In genomic region chr3:136703429-136703828, GRCh38 we compare ENCODE assay signal across 1 cellular context.
TF ChIP-seq lines count a peak whose summit lies in the region.

No MANE protein-coding gene starts in this region.

TF ChIP-seq in K562, 482 proteins besides CTCF, POLR2A, EP300 and RAD21 (continued from another document and continues in another):
- TF ChIP-seq ID3 (CRISPR knock-in tag; IDR thresholded peaks at IDR 0.05) (no peak), ID3 (tag; IDR thresholded peaks at IDR 0.05) (no peak), MEIS2 (IDR thresholded peaks at IDR 0.05; ENCODE audit: partially characterized antibody) (peak; percentile 70), CUX1 (CRISPR knock-in tag; IDR thresholded peaks at IDR 0.05) (no peak), CXXC5 (CRISPR knock-in tag; IDR thresholded peaks at IDR 0.05) (no peak), SOX6 (IDR thresholded peaks at IDR 0.05) (peak; percentile 44; the same call in 1 of the 2 replicates), DEAF1 (CRISPR knock-in tag; IDR thresholded peaks at IDR 0.05) (no peak), DPF2 (IDR thresholded peaks at IDR 0.05) (0 out of 2 replicates have a peak, but pooled peaks have one; percentile 25), NFIX (CRISPR knock-in tag; IDR thresholded peaks at IDR 0.05; ENCODE audit: low read depth) (no peak), FOS (IDR thresholded peaks at IDR 0.05; ENCODE audit: extremely low read depth, insufficient read length) (no peak), LEF1 (IDR thresholded peaks at IDR 0.05) (no peak), RBM14 (IDR thresholded peaks at IDR 0.05; ENCODE audit: borderline replicate concordance, insufficient read depth, low read depth, low read length) (no peak), TFAM (CRISPR knock-in tag; conservative IDR thresholded peaks at IDR 0.05) (no peak), ZNF507 (tag; conservative IDR thresholded peaks at IDR 0.05) (peak; percentile 63; the same call in 1 of the 2 replicates), DMBX1 (CRISPR knock-in tag; IDR thresholded peaks at IDR 0.05; ENCODE audit: borderline replicate concordance) (no peak), SAFB (IDR thresholded peaks at IDR 0.05; ENCODE audit: borderline replicate concordance, low read depth, low read length) (no peak), BRD9 (IDR thresholded peaks at IDR 0.05; ENCODE audit: low read depth, partially characterized antibody) (no peak), RFX1 (IDR thresholded peaks at IDR 0.05) (no peak), KAT8 (IDR thresholded peaks at IDR 0.05; ENCODE audit: low read depth) (no peak), ZBTB12 (CRISPR knock-in tag; IDR thresholded peaks at IDR 0.05) (no peak), HMBOX1 (IDR thresholded peaks at IDR 0.05) (peak; percentile 36; the same call in 1 of the 2 replicates), SMARCE1 (IDR thresholded peaks at IDR 0.05) (peak; percentile 21; the same call in 1 of the 2 replicates), FOXM1 (IDR thresholded peaks at IDR 0.05; ENCODE audit: low read depth) (peak; percentile 42; the same call in 1 of the 2 replicates), FOXM1 (CRISPR knock-in tag; IDR thresholded peaks at IDR 0.05; ENCODE audit: low read depth) (no peak), KDM5B (IDR thresholded peaks at IDR 0.05; ENCODE audit: insufficient replicate concordance, low read depth, low read length) (no peak), FOXA1 (IDR thresholded peaks at IDR 0.05; ENCODE audit: borderline replicate concordance) (no peak)
- TF ChIP-seq, protein P1, sequence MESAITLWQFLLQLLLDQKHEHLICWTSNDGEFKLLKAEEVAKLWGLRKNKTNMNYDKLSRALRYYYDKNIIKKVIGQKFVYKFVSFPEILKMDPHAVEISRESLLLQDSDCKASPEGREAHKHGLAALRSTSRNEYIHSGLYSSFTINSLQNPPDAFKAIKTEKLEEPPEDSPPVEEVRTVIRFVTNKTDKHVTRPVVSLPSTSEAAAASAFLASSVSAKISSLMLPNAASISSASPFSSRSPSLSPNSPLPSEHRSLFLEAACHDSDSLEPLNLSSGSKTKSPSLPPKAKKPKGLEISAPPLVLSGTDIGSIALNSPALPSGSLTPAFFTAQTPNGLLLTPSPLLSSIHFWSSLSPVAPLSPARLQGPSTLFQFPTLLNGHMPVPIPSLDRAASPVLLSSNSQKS (CRISPR knock-in tag; IDR thresholded peaks at IDR 0.05): no peak
- TF ChIP-seq, protein P2, sequence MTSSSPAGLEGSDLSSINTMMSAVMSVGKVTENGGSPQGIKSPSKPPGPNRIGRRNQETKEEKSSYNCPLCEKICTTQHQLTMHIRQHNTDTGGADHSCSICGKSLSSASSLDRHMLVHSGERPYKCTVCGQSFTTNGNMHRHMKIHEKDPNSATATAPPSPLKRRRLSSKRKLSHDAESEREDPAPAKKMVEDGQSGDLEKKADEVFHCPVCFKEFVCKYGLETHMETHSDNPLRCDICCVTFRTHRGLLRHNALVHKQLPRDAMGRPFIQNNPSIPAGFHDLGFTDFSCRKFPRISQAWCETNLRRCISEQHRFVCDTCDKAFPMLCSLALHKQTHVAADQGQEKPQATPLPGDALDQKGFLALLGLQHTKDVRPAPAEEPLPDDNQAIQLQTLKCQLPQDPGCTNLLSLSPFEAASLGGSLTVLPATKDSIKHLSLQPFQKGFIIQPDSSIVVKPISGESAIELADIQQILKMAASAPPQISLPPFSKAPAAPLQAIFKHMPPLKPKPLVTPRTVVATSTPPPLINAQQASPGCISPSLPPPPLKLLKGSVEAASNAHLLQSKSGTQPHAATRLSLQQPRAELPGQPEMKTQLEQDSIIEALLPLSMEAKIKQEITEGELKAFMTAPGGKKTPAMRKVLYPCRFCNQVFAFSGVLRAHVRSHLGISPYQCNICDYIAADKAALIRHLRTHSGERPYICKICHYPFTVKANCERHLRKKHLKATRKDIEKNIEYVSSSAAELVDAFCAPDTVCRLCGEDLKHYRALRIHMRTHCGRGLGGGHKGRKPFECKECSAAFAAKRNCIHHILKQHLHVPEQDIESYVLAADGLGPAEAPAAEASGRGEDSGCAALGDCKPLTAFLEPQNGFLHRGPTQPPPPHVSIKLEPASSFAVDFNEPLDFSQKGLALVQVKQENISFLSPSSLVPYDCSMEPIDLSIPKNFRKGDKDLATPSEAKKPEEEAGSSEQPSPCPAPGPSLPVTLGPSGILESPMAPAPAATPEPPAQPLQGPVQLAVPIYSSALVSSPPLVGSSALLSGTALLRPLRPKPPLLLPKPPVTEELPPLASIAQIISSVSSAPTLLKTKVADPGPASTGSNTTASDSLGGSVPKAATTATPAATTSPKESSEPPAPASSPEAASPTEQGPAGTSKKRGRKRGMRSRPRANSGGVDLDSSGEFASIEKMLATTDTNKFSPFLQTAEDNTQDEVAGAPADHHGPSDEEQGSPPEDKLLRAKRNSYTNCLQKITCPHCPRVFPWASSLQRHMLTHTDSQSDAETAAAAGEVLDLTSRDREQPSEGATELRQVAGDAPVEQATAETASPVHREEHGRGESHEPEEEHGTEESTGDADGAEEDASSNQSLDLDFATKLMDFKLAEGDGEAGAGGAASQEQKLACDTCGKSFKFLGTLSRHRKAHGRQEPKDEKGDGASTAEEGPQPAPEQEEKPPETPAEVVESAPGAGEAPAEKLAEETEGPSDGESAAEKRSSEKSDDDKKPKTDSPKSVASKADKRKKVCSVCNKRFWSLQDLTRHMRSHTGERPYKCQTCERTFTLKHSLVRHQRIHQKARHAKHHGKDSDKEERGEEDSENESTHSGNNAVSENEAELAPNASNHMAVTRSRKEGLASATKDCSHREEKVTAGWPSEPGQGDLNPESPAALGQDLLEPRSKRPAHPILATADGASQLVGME (CRISPR knock-in tag; IDR thresholded peaks at IDR 0.05): no peak
- TF ChIP-seq, protein P3, sequence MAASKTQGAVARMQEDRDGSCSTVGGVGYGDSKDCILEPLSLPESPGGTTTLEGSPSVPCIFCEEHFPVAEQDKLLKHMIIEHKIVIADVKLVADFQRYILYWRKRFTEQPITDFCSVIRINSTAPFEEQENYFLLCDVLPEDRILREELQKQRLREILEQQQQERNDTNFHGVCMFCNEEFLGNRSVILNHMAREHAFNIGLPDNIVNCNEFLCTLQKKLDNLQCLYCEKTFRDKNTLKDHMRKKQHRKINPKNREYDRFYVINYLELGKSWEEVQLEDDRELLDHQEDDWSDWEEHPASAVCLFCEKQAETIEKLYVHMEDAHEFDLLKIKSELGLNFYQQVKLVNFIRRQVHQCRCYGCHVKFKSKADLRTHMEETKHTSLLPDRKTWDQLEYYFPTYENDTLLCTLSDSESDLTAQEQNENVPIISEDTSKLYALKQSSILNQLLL (CRISPR knock-in tag; IDR thresholded peaks at IDR 0.05; ENCODE audit: borderline replicate concordance): no peak
- TF ChIP-seq, protein P4, sequence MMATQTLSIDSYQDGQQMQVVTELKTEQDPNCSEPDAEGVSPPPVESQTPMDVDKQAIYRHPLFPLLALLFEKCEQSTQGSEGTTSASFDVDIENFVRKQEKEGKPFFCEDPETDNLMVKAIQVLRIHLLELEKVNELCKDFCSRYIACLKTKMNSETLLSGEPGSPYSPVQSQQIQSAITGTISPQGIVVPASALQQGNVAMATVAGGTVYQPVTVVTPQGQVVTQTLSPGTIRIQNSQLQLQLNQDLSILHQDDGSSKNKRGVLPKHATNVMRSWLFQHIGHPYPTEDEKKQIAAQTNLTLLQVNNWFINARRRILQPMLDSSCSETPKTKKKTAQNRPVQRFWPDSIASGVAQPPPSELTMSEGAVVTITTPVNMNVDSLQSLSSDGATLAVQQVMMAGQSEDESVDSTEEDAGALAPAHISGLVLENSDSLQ (IDR thresholded peaks at IDR 0.05): peak; percentile 50
- TF ChIP-seq, protein P5, sequence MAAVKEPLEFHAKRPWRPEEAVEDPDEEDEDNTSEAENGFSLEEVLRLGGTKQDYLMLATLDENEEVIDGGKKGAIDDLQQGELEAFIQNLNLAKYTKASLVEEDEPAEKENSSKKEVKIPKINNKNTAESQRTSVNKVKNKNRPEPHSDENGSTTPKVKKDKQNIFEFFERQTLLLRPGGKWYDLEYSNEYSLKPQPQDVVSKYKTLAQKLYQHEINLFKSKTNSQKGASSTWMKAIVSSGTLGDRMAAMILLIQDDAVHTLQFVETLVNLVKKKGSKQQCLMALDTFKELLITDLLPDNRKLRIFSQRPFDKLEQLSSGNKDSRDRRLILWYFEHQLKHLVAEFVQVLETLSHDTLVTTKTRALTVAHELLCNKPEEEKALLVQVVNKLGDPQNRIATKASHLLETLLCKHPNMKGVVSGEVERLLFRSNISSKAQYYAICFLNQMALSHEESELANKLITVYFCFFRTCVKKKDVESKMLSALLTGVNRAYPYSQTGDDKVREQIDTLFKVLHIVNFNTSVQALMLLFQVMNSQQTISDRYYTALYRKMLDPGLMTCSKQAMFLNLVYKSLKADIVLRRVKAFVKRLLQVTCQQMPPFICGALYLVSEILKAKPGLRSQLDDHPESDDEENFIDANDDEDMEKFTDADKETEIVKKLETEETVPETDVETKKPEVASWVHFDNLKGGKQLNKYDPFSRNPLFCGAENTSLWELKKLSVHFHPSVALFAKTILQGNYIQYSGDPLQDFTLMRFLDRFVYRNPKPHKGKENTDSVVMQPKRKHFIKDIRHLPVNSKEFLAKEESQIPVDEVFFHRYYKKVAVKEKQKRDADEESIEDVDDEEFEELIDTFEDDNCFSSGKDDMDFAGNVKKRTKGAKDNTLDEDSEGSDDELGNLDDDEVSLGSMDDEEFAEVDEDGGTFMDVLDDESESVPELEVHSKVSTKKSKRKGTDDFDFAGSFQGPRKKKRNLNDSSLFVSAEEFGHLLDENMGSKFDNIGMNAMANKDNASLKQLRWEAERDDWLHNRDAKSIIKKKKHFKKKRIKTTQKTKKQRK (IDR thresholded peaks at IDR 0.05; ENCODE audit: borderline replicate concordance, low read depth, low read length): no peak
- TF ChIP-seq, protein P6, sequence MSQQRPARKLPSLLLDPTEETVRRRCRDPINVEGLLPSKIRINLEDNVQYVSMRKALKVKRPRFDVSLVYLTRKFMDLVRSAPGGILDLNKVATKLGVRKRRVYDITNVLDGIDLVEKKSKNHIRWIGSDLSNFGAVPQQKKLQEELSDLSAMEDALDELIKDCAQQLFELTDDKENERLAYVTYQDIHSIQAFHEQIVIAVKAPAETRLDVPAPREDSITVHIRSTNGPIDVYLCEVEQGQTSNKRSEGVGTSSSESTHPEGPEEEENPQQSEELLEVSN (IDR thresholded peaks at IDR 0.05; ENCODE audit: borderline replicate concordance in 1 of 2, extremely low read depth in 1 of 2, insufficient read depth in 1 of 2, insufficient read length in 1 of 2, low read depth in 1 of 2, low read length in 1 of 2, poor library complexity in 1 of 2, severe bottlenecking in 1 of 2): no peak
